28 cellular contexts compared by ENCODE assay signal in the genomic region with DNA sequence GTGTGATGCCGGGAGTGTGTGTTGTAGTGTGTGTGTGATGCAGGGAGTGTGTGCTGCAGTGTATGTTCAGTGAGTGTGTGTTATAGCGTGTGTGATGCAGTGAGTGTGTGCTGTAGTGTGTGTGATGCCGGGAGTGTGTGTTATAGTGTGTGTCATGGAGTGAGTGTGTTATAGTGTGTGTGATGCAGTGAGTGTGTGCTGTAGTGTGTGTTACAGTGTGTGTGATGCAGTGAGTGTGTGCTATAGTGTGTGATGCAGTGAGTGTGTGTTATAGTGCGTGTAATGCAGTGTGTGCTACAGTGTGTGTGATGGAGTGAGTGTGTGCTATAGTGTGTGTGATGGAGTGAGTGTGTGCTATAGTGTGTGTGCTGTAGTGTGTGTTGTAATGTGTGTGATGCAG.
"Had no signal": no experiment of that assay in that cellular context is flagged by ENCODE, and none has a peak within 500 bp of the region (broad histone marks: within the 10 kb centered on the region; RNA-seq: fewer than 3 reads in every experiment).

No MANE protein-coding gene starts in this region.

- H3K36me3 ChIP-seq: colonic mucosa, gastrocnemius medialis, ovary, spleen, thoracic aorta, tibial nerve had no signal

- ATAC-seq: esophagus mucosa; gastrocnemius medialis; left lobe of liver; naive thymus-derived CD8-positive, alpha-beta T cell; psoas muscle; right cardiac atrium had no signal

- H3K27me3 Mint-ChIP-seq: dendritic cell treated with granulocyte-macrophage colony-stimulating factor and Interleukin-4, amounts not matched to agents 40 ng/mL and 50 ng/mL, for 4 days; memory B cell; naive thymus-derived CD8-positive, alpha-beta T cell; stimulated activated naive B cell treated with anti-CD40 and anti-IgM and Interleukin-4, amounts not matched to agents 10 μg/mL and 1 μg/mL and 100 μg/mL, for 72 hours; stimulated activated naive CD8-positive, alpha-beta T cell treated with anti-CD3 and anti-CD28 coated beads, Interleukin-15, Interleukin-2, amounts not matched to agents 100 ng/mL and 50 ng/mL, for 24 hours had no signal

- H3K27me3 ChIP-seq: colonic mucosa, gastrocnemius medialis, ovary, spleen, tibial nerve had no signal

- H3K4me3 ChIP-seq: colonic mucosa, gastrocnemius medialis, lung, ovary, psoas muscle, skin epidermis, spleen, thoracic aorta, tibial nerve had no signal

- H3K4me3 Mint-ChIP-seq: dendritic cell treated with granulocyte-macrophage colony-stimulating factor and Interleukin-4, amounts not matched to agents 40 ng/mL and 50 ng/mL, for 4 days; endodermal cell; memory B cell; mesothelial cell of epicardium; naive thymus-derived CD8-positive, alpha-beta T cell; nephron progenitor cell; stimulated activated naive B cell treated with anti-CD40 and anti-IgM and Interleukin-4, amounts not matched to agents 10 μg/mL and 1 μg/mL and 100 μg/mL, for 72 hours; stimulated activated naive CD8-positive, alpha-beta T cell treated with anti-CD3 and anti-CD28 coated beads, Interleukin-15, Interleukin-2, amounts not matched to agents 100 ng/mL and 50 ng/mL, for 24 hours had no signal

- FAIRE-seq: kidney had no signal

- H3K9me3 ChIP-seq: colonic mucosa, gastrocnemius medialis, ovary, psoas muscle, spleen, thoracic aorta, tibial nerve had no signal

- H3K36me3 Mint-ChIP-seq: memory B cell; mesothelial cell of epicardium; naive thymus-derived CD8-positive, alpha-beta T cell; stimulated activated naive B cell treated with anti-CD40 and anti-IgM and Interleukin-4, amounts not matched to agents 10 μg/mL and 1 μg/mL and 100 μg/mL, for 72 hours had no signal

- H3K27ac ChIP-seq: colonic mucosa, epithelial cell of prostate, gastrocnemius medialis, ovary, psoas muscle, skin epidermis, spleen, thoracic aorta, tibial nerve had no signal

- H3K27ac Mint-ChIP-seq: dendritic cell treated with granulocyte-macrophage colony-stimulating factor and Interleukin-4, amounts not matched to agents 40 ng/mL and 50 ng/mL, for 4 days; endodermal cell; memory B cell; mesothelial cell of epicardium; naive thymus-derived CD8-positive, alpha-beta T cell; nephron progenitor cell; stimulated activated naive B cell treated with anti-CD40 and anti-IgM and Interleukin-4, amounts not matched to agents 10 μg/mL and 1 μg/mL and 100 μg/mL, for 72 hours; stimulated activated naive CD8-positive, alpha-beta T cell treated with anti-CD3 and anti-CD28 coated beads, Interleukin-15, Interleukin-2, amounts not matched to agents 100 ng/mL and 50 ng/mL, for 24 hours had no signal

- H3K4me1 ChIP-seq: colonic mucosa, gastrocnemius medialis, psoas muscle, spleen, tibial nerve had no signal

- H3K4me1 Mint-ChIP-seq: memory B cell; naive thymus-derived CD8-positive, alpha-beta T cell; stimulated activated naive B cell treated with anti-CD40 and anti-IgM and Interleukin-4, amounts not matched to agents 10 μg/mL and 1 μg/mL and 100 μg/mL, for 72 hours had no signal

- DNase-seq: colonic mucosa; effector CD8-positive, alpha-beta T cell; endodermal cell; foreskin fibroblast; gastrocnemius medialis; head of caudate nucleus; kidney; naive thymus-derived CD8-positive, alpha-beta T cell; nephron progenitor cell; occipital lobe; ovary; posterior cingulate gyrus; psoas muscle; right cardiac atrium; spleen; stimulated activated CD4-positive, alpha-beta T cell treated with anti-CD3 and anti-CD28 coated beads, Interleukin-2, amount 100 ng/mL, for 48 hours; stimulated activated naive B cell treated with anti-CD40 and anti-IgM and Interleukin-4, amounts not matched to agents 10 μg/mL and 1 μg/mL and 100 μg/mL, for 72 hours had no signal

- H3K9me3 Mint-ChIP-seq: dendritic cell treated with granulocyte-macrophage colony-stimulating factor and Interleukin-4, amounts not matched to agents 40 ng/mL and 50 ng/mL, for 4 days; endodermal cell; memory B cell; mesothelial cell of epicardium; naive thymus-derived CD8-positive, alpha-beta T cell; nephron progenitor cell; stimulated activated naive B cell treated with anti-CD40 and anti-IgM and Interleukin-4, amounts not matched to agents 10 μg/mL and 1 μg/mL and 100 μg/mL, for 72 hours; stimulated activated naive CD8-positive, alpha-beta T cell treated with anti-CD3 and anti-CD28 coated beads, Interleukin-15, Interleukin-2, amounts not matched to agents 100 ng/mL and 50 ng/mL, for 24 hours had no signal
